Comparison of ENCODE assay signal across 12 cellular contexts in genomic region chrX:2485460-2485753, GRCh38. TPM values are rescaled to one million over a fixed set of nuclear protein-coding genes. Genes with fewer than 3 reads are reported as not detected.
DNase-seq lines count a peak whose midpoint lies in the region; ATAC-seq and TF ChIP-seq lines count a peak whose summit lies in the region.
"Had no signal": no experiment of that assay in that cellular context is flagged by ENCODE, and none has a peak within 500 bp of the region (broad histone marks: within the 10 kb centered on the region; RNA-seq: fewer than 3 reads in every experiment).

No MANE protein-coding gene starts in this region.

- H2AFZ ChIP-seq in neural progenitor cell (replicated peaks), result no peak overlapping the region

- H3K4me3 Mint-ChIP-seq in activated CD8-positive, alpha-beta T cell treated with anti-CD3 and anti-CD28 coated beads, Interleukin-2, amount 10 ng/mL, durations not matched to agents 7 days and 5 days, result no peak overlapping the region
- H3K4me3 Mint-ChIP-seq in activated CD8-positive, alpha-beta T cell treated with anti-CD3 and anti-CD28 coated beads for 36 hours, result no peak overlapping the region
- peak overlapping the region; percentile 5 for H3K4me3 Mint-ChIP-seq in neural progenitor cell
- H3K4me3 Mint-ChIP-seq: activated B cell treated with CpG ODN at 0.5 μM for 24 hours had no signal

- ATAC-seq in activated CD8-positive, alpha-beta T cell treated with anti-CD3 and anti-CD28 coated beads, Interleukin-2, amount 10 ng/mL, durations not matched to agents 7 days and 5 days, result no peak
- no peak for ATAC-seq in activated CD8-positive, alpha-beta T cell treated with anti-CD3 and anti-CD28 coated beads for 36 hours
- no peak for ATAC-seq in foreskin keratinocyte
- no peak for ATAC-seq in HG02938 (IDR thresholded peaks at IDR 0.05; ENCODE audit: unreplicated experiment)

- H3K4me3 ChIP-seq in neural progenitor cell (no peak overlapping the region), uterus (peak overlapping the region; percentile 15 to 29), SJCRH30 (no peak overlapping the region)

- H3F3A ChIP-seq in neural progenitor cell (ENCODE audit: low read depth), result peaks cover 28% of the 10 kb centered on the region

- peaks cover 3% of the 10 kb centered on the region for H4K20me1 ChIP-seq in neural progenitor cell (ENCODE audit: low read depth)

- H3K27me3 ChIP-seq in foreskin keratinocyte, result no peaks in the 10 kb centered on the region
- H3K27me3 ChIP-seq in neural progenitor cell, result no peaks in the 10 kb centered on the region
- H3K27me3 ChIP-seq in uterus, result no peaks in the 10 kb centered on the region
- H3K27me3 ChIP-seq in SJCRH30, result no peaks in the 10 kb centered on the region

- intact Hi-C loops in activated CD8-positive, alpha-beta T cell treated with anti-CD3 and anti-CD28 coated beads for 36 hours (cut with micrococcal nuclease), result no loop called here
- intact Hi-C loops in uterus (cut with DNase I; ENCODE audit: low total_unique reads), result no loop called here

- H3K9ac ChIP-seq in neural progenitor cell, result no peak overlapping the region

- no peak for DNase-seq in activated CD8-positive, alpha-beta T cell treated with anti-CD3 and anti-CD28 coated beads, Interleukin-2, amount 10 ng/mL, durations not matched to agents 7 days and 5 days
- DNase-seq in activated CD8-positive, alpha-beta T cell treated with anti-CD3 and anti-CD28 coated beads for 36 hours, result no peak
- no peak for DNase-seq in foreskin keratinocyte
- DNase-seq in neural progenitor cell (ENCODE audit: low spot score), result no peak
- DNase-seq in uterus, result no peak
- DNase-seq in SJCRH30, result no peak
- no peak for DNase-seq in occipital lobe (lab: John Stamatoyannopoulos, UW)
- DNase-seq: activated B cell treated with CpG ODN at 0.5 μM for 24 hours; activated effector memory CD4-positive, alpha-beta T cell treated with anti-CD3 and anti-CD28 coated beads, Interleukin-2, amount 50 U/mL, for 16 hours; DND-41 had no signal

- H3K4me1 ChIP-seq in foreskin keratinocyte (no peaks in the 10 kb centered on the region), neural progenitor cell (peaks cover 20% of the 10 kb centered on the region), uterus (no peaks in the 10 kb centered on the region), SJCRH30 (peaks cover 9% of the 10 kb centered on the region)

- POLR2A ChIA-PET in activated CD8-positive, alpha-beta T cell treated with anti-CD3 and anti-CD28 coated beads, Interleukin-2, amount 10 ng/mL, durations not matched to agents 7 days and 5 days (lab: Charles Lee), result no interaction called here
- POLR2A ChIA-PET in activated CD8-positive, alpha-beta T cell treated with anti-CD3 and anti-CD28 coated beads for 36 hours (lab: Charles Lee), result no interaction called here

- no peaks in the 10 kb centered on the region for H3K27me3 Mint-ChIP-seq in activated CD8-positive, alpha-beta T cell treated with anti-CD3 and anti-CD28 coated beads, Interleukin-2, amount 10 ng/mL, durations not matched to agents 7 days and 5 days (ENCODE audit: low read depth)
- H3K27me3 Mint-ChIP-seq in activated CD8-positive, alpha-beta T cell treated with anti-CD3 and anti-CD28 coated beads for 36 hours, result no peaks in the 10 kb centered on the region
- H3K27me3 Mint-ChIP-seq in neural progenitor cell (ENCODE audit: insufficient read depth, low read depth), result peaks cover 7% of the 10 kb centered on the region
- H3K27me3 Mint-ChIP-seq: activated B cell treated with CpG ODN at 0.5 μM for 24 hours had no signal

- H3K27ac Mint-ChIP-seq in activated CD8-positive, alpha-beta T cell treated with anti-CD3 and anti-CD28 coated beads, Interleukin-2, amount 10 ng/mL, durations not matched to agents 7 days and 5 days, result peak overlapping the region; percentile 49
- no peak overlapping the region for H3K27ac Mint-ChIP-seq in activated CD8-positive, alpha-beta T cell treated with anti-CD3 and anti-CD28 coated beads for 36 hours
- H3K27ac Mint-ChIP-seq in neural progenitor cell, result peak overlapping the region; percentile 95
- H3K27ac Mint-ChIP-seq: activated B cell treated with CpG ODN at 0.5 μM for 24 hours had no signal

- H3K27ac ChIP-seq in foreskin keratinocyte (peak overlapping the region; percentile 31), neural progenitor cell (peak overlapping the region; percentile 90), uterus (peak overlapping the region; percentile 81 to 88), SJCRH30 (no peak overlapping the region)
- H3K27ac ChIP-seq: 22Rv1 had no signal

- peaks cover 90% of the 10 kb centered on the region for H3K79me2 ChIP-seq in neural progenitor cell (ENCODE audit: low read depth)

- CTCF ChIA-PET in activated CD8-positive, alpha-beta T cell treated with anti-CD3 and anti-CD28 coated beads, Interleukin-2, amount 10 ng/mL, durations not matched to agents 7 days and 5 days (lab: Charles Lee), result no interaction called here
- CTCF ChIA-PET in activated CD8-positive, alpha-beta T cell treated with anti-CD3 and anti-CD28 coated beads for 36 hours (lab: Charles Lee), result no interaction called here

- peaks cover 26% of the 10 kb centered on the region for H3K36me3 Mint-ChIP-seq in activated CD8-positive, alpha-beta T cell treated with anti-CD3 and anti-CD28 coated beads, Interleukin-2, amount 10 ng/mL, durations not matched to agents 7 days and 5 days (ENCODE audit: low read depth)
- H3K36me3 Mint-ChIP-seq in activated CD8-positive, alpha-beta T cell treated with anti-CD3 and anti-CD28 coated beads for 36 hours (ENCODE audit: low read depth), result peaks cover 26% of the 10 kb centered on the region
- H3K36me3 Mint-ChIP-seq in neural progenitor cell, result peaks cover 26% of the 10 kb centered on the region

- no peak for TF ChIP-seq CTCF in activated CD8-positive, alpha-beta T cell treated with anti-CD3 and anti-CD28 coated beads for 36 hours (IDR thresholded peaks at IDR 0.05)
- no peak for TF ChIP-seq CTCF in foreskin keratinocyte (conservative IDR thresholded peaks at IDR 0.05)
- no peak for TF ChIP-seq CTCF in neural progenitor cell (IDR thresholded peaks at IDR 0.05)
- TF ChIP-seq CTCF in uterus (IDR thresholded peaks at IDR 0.05), result no peak

- TF ChIP-seq POLR2A in uterus (IDR thresholded peaks at IDR 0.05), result no peak

- H3K9me3 ChIP-seq in neural progenitor cell (ENCODE audit: low read depth) (no peaks in the 10 kb centered on the region), uterus (no peaks in the 10 kb centered on the region), SJCRH30 (replicated peaks) (no peaks in the 10 kb centered on the region)

- no peaks in the 10 kb centered on the region for H3K9me3 Mint-ChIP-seq in activated CD8-positive, alpha-beta T cell treated with anti-CD3 and anti-CD28 coated beads, Interleukin-2, amount 10 ng/mL, durations not matched to agents 7 days and 5 days (ENCODE audit: insufficient read depth)
- H3K9me3 Mint-ChIP-seq in activated CD8-positive, alpha-beta T cell treated with anti-CD3 and anti-CD28 coated beads for 36 hours, result no peaks in the 10 kb centered on the region
- no peaks in the 10 kb centered on the region for H3K9me3 Mint-ChIP-seq in neural progenitor cell
- H3K9me3 Mint-ChIP-seq: activated B cell treated with CpG ODN at 0.5 μM for 24 hours had no signal

- no peaks in the 10 kb centered on the region for H3K4me1 Mint-ChIP-seq in activated CD8-positive, alpha-beta T cell treated with anti-CD3 and anti-CD28 coated beads, Interleukin-2, amount 10 ng/mL, durations not matched to agents 7 days and 5 days (ENCODE audit: low read depth)
- peaks cover 4% of the 10 kb centered on the region for H3K4me1 Mint-ChIP-seq in activated CD8-positive, alpha-beta T cell treated with anti-CD3 and anti-CD28 coated beads for 36 hours (ENCODE audit: low read depth)
- peaks cover 34% of the 10 kb centered on the region for H3K4me1 Mint-ChIP-seq in neural progenitor cell
- H3K4me1 Mint-ChIP-seq: activated B cell treated with CpG ODN at 0.5 μM for 24 hours had no signal

- H3K36me3 ChIP-seq in neural progenitor cell (no peaks in the 10 kb centered on the region), uterus (no peaks in the 10 kb centered on the region), SJCRH30 (peaks cover 25% of the 10 kb centered on the region)

- no peak overlapping the region for H3K4me2 ChIP-seq in neural progenitor cell

RNA-seq across cellular contexts. Expression of gene DHRSX, which starts 15.4 kb away (rescaled TPM):
- total RNA-seq in activated CD8-positive, alpha-beta T cell treated with anti-CD3 and anti-CD28 coated beads, Interleukin-2, amount 10 ng/mL, durations not matched to agents 7 days and 5 days, result 10 to 100 TPM; 16.2 to 18.9 TPM
- 10 to 100 TPM; 19.7 to 22.0 TPM for total RNA-seq in activated CD8-positive, alpha-beta T cell treated with anti-CD3 and anti-CD28 coated beads for 36 hours
- total RNA-seq in foreskin keratinocyte (18.8 and 22.2 TPM in 2 replicates), neural progenitor cell (ENCODE audit: low replicate concordance) (25.6 and 31.8 TPM in 2 replicates), uterus (10 to 100 TPM in 2 of 4 donors, 1 to 10 TPM in 2; 4.4 to 23.8 (median 11.3) TPM), occipital lobe (18.7 TPM)
- polyA plus RNA-seq in foreskin keratinocyte, result 26.5 and 29.4 TPM in 2 replicates
- total RNA-seq in SJCRH30 (2014; rRNA removed; shearing (Covaris generic)), result 12.0 and 13.0 TPM in 2 replicates

RNA-seq across cellular contexts. Expression of gene ZBED1, which starts 15.4 kb away (rescaled TPM):
- total RNA-seq in activated CD8-positive, alpha-beta T cell treated with anti-CD3 and anti-CD28 coated beads, Interleukin-2, amount 10 ng/mL, durations not matched to agents 7 days and 5 days, result 10 to 100 TPM; 36.7 to 40.3 TPM
- 10 to 100 TPM; 26.3 to 28.7 TPM for total RNA-seq in activated CD8-positive, alpha-beta T cell treated with anti-CD3 and anti-CD28 coated beads for 36 hours
- total RNA-seq in foreskin keratinocyte (23.1 and 25.3 TPM in 2 replicates), neural progenitor cell (ENCODE audit: low replicate concordance) (36.9 and 37.0 TPM in 2 replicates), uterus (10 to 100 TPM; 15.6 to 39.2 (median 22.1) TPM), occipital lobe (30.3 TPM)
- 11.5 and 14.3 TPM in 2 replicates for polyA plus RNA-seq in foreskin keratinocyte
- 26.4 and 27.0 TPM in 2 replicates for total RNA-seq in SJCRH30 (2014; rRNA removed; shearing (Covaris generic))

Comparison
In these comparisons a context has a peak if more than half of its experiments do, and no peak if none do; other contexts are left out.
1. H3K4me3 ChIP-seq: peak in uterus (2 of 2); none in neural progenitor cell (single experiment) and SJCRH30 (single experiment).